ENCODE assay signal across 14 cellular contexts in genomic region chr17:75889454-75889853, GRCh38. TPM values are rescaled to one million over a fixed set of nuclear protein-coding genes. Genes with fewer than 3 reads are reported as not detected.
DNase-seq lines count a peak whose midpoint lies in the region; ATAC-seq, FAIRE-seq and TF ChIP-seq lines count a peak whose summit lies in the region.
"Had no signal": no experiment of that assay in that cellular context is flagged by ENCODE, and none has a peak within 500 bp of the region (broad histone marks: within the 10 kb centered on the region; RNA-seq: fewer than 3 reads in every experiment).

No MANE protein-coding gene starts in this region.

- H3K9me3 ChIP-seq in Loucy (ENCODE audit: insufficient read depth, low read depth, low read length) (no peaks in the 10 kb centered on the region), K562 (replicated peaks; ENCODE audit: control insufficient read depth, insufficient read depth, low read depth, low read length) (no peaks in the 10 kb centered on the region)
- H3K9me3 ChIP-seq: SJSA1, thyroid gland had no signal

- CTCF ChIA-PET in K562 (lab: Yijun Ruan, JAX; ENCODE audit: low intra/inter-chr PET ratio) = no interaction called here

- 76% methylated on average over 6 of the region's 6 CpGs for WGBS in K562 (ENCODE audit: insufficient coverage, low coverage, missing lambda C conversion rate)

- H3K9ac ChIP-seq in Loucy (ENCODE audit: low read depth, low read length, poor library complexity, severe bottlenecking) (no peak overlapping the region), K562 (ENCODE audit: insufficient read depth in 1 of 2, low read depth in 2 of 2, low read length in 2 of 2) (peak overlapping the region in 1 of 2 experiments; percentile 73; a peak in 1 of 4 replicates)

- H3K36me3 ChIP-seq in Loucy (ENCODE audit: insufficient read depth, low read length) (no peaks in the 10 kb centered on the region), K562 (ENCODE audit: control insufficient read depth, insufficient read depth, low read length) (peaks cover 30% of the 10 kb centered on the region; the same call in 1 of the 3 replicates)

- TSS peak; percentile 45 for BruUV-seq in K562 (replicated peaks; lab: Mats Ljungman, UMichigan)

- DNase-seq in ELR (ENCODE audit: low read depth) (peak; percentile 37), K562 (ENCODE audit: extremely low read depth in 1 of 4, low spot score in 3 of 4) (peak in 2 of 4 experiments; percentile 49 to 59), NCI-H2171 treated with DMSO at 0.1 percent for 48 hours (lab: John Stamatoyannopoulos, UW) (no peak), mucosa of gallbladder (ENCODE audit: low spot score) (no peak), anterior cingulate cortex (lab: John Stamatoyannopoulos, UW) (no peak)
- DNase-seq: foreskin melanocyte; GOT3; NCI-H1105; NK-92 treated with Interleukin-12 subunit alpha and Interleukin-12 subunit beta, amount 100 ng/mL, for 24 hours; thyroid gland had no signal

- peaks cover 10% of the 10 kb centered on the region; the same call in 1 of the 2 replicates for H3K79me2 ChIP-seq in Loucy (ENCODE audit: insufficient read depth, low read length)
- peaks cover 8% of the 10 kb centered on the region for H3K79me2 ChIP-seq in K562 (ENCODE audit: control insufficient read depth, insufficient read depth, low read length)

- intact Hi-C loops in K562 (cut with micrococcal nuclease) = no loop called here

- no peaks in the 10 kb centered on the region for H3K27me3 ChIP-seq in Loucy (ENCODE audit: insufficient read depth, low read length, poor library complexity, severe bottlenecking)
- no peaks in the 10 kb centered on the region for H3K27me3 ChIP-seq in K562 (ENCODE audit: control insufficient read depth in 2 of 2, insufficient read depth in 2 of 2, low read length in 2 of 2)
- H3K27me3 ChIP-seq: SJSA1, thyroid gland had no signal

- H3K4me3 ChIP-seq in Loucy (ENCODE audit: low read length, poor library complexity, severe bottlenecking) (no peak overlapping the region), K562 (no peak overlapping the region)
- H3K4me3 ChIP-seq: lung, SJSA1, thyroid gland had no signal

- no peaks in the 10 kb centered on the region for H3K9me1 ChIP-seq in K562 (ENCODE audit: control insufficient read depth, insufficient read depth, low read length)

- H4K20me1 ChIP-seq in Loucy (ENCODE audit: insufficient read depth, low read length, poor library complexity, severe bottlenecking) (no peaks in the 10 kb centered on the region), K562 (replicated peaks; ENCODE audit: control insufficient read depth, insufficient read depth, low read length) (no peaks in the 10 kb centered on the region)

- H3F3A ChIP-seq in Loucy (ENCODE audit: low read depth) = no peaks in the 10 kb centered on the region

- peak; percentile 30; the same call in 2 of the 3 replicates for ATAC-seq in K562

- H3K4me1 ChIP-seq in Loucy (ENCODE audit: insufficient read depth, low read length, poor library complexity, severe bottlenecking) (peaks cover 9% of the 10 kb centered on the region), K562 (replicated peaks in 1 of 2; ENCODE audit: control insufficient read depth in 2 of 2, insufficient read depth in 2 of 2, low read length in 2 of 2) (peaks cover 3 to 52% of the 10 kb centered on the region in 2 experiments; a peak in 4 of 5 replicates)

- no peak overlapping the region for H3K4me2 ChIP-seq in Loucy (ENCODE audit: low read depth, low read length, poor library complexity, severe bottlenecking)
- H3K4me2 ChIP-seq in K562 (ENCODE audit: insufficient read depth, low read length) = no peak overlapping the region

- peak; percentile 60 for FAIRE-seq in K562 (lab: Jason Lieb, UNC)
- FAIRE-seq: TTC549 had no signal

- TF ChIP-seq RAD21 in K562 (CRISPR knock-in tag; conservative IDR thresholded peaks at IDR 0.05 in 1 of 2, IDR thresholded peaks at IDR 0.05 in 1 of 2) = peak in 1 of 2 experiments; percentile 34; a peak in 2 of 4 replicates

- TF ChIP-seq POLR2A in K562 (conservative IDR thresholded peaks at IDR 0.05) = no peak

- H3K9me2 ChIP-seq in Loucy (replicated peaks; ENCODE audit: low read depth, low read length) = no peaks in the 10 kb centered on the region

- no peak for TF ChIP-seq EP300 in K562 (IDR thresholded peaks at IDR 0.05; ENCODE audit: low read length)

- POLR2A ChIA-PET in K562 (lab: Yijun Ruan, JAX) = interaction anchor here (0.5 to 15.9 kb wide), 4 partner anchors 10 to 176 kb away, joined by 3 to 169 read pairs (median 6); partner anchors contain the start of gene TRIM47

- TF ChIP-seq CTCF in Loucy (conservative IDR thresholded peaks at IDR 0.05; ENCODE audit: low read length) = peak; percentile 43; the same call in 1 of the 2 replicates
- peak in 2 of 3 experiments; percentile 32; a peak in 3 of 6 replicates for TF ChIP-seq CTCF in K562 (IDR thresholded peaks at IDR 0.05 in 2 of 3, conservative IDR thresholded peaks at IDR 0.05 in 1 of 3; ENCODE audit: insufficient read depth in 2 of 3, low read depth in 1 of 3, low read length in 3 of 3)

- H2AFZ ChIP-seq in Loucy (ENCODE audit: low read length) (no peak overlapping the region), K562 (ENCODE audit: low read depth, low read length) (no peak overlapping the region)

- H3K27ac ChIP-seq in K562 (ENCODE audit: extremely low read depth, low read depth, low read length) = no peak overlapping the region
- H3K27ac ChIP-seq: SJSA1, thyroid gland had no signal

- in situ Hi-C loops in K562 (cut with MboI) = no loop called here

RNA-seq across cellular contexts. Expression of gene TRIM65, which starts 7.3 kb away (rescaled TPM):
- total RNA-seq in K562 (2011; cell fraction: chromatin; rRNA removed; ENCODE audit: low replicate concordance) = 19.3 and 28.3 TPM in 2 replicates
- total RNA-seq in K562 (2011; cell fraction: nucleolus; rRNA removed) = 19.3 and 26.6 TPM in 2 replicates
- total RNA-seq in K562 (2011; cell fraction: nucleoplasm; rRNA removed) = 25.9 and 39.3 TPM in 2 replicates
- total RNA-seq in K562 (2014; rRNA removed) = 34.3 and 47.5 TPM in 2 replicates
- total RNA-seq in K562 (2014; rRNA removed; fragmentation: Illumina TruSeq; extraction: Trizol) = 16.2 and 20.0 TPM in 2 replicates
- total RNA-seq in K562 (2015; rRNA removed; fragmentation: Illumina TruSeq; extraction: Trizol) = 26.6 and 28.2 TPM in 2 replicates
- total RNA-seq in K562 (2021) = 45.5 and 45.7 TPM in 2 replicates
- polyA plus RNA-seq in K562 (2011; rRNA removed) = 19.5 and 22.1 TPM in 2 replicates
- 25.9 and 37.2 TPM in 2 replicates for polyA plus RNA-seq in K562 (2011; cell fraction: cytosol; rRNA removed)
- 20.7 and 27.8 TPM in 2 replicates for polyA plus RNA-seq in K562 (2011; cell fraction: nucleus; rRNA removed)
- 26.3 and 33.8 TPM in 2 replicates for polyA plus RNA-seq in K562 (2012)
- polyA plus RNA-seq in K562 (2014; fragmentation: Illumina TruSeq; extraction: Trizol) = 22.9 and 26.1 TPM in 2 replicates
- polyA plus RNA-seq in K562 (2014; fragmentation: Nextera tagmentation; extraction: Ambion mirVana) = 1 to 10 TPM; 2.8 to 5.8 TPM
- polyA plus RNA-seq in K562 (2014; rRNA removed) = 33.7 and 34.1 TPM in 2 replicates
- polyA minus RNA-seq in K562 (2011; rRNA and poly(A)+ RNA removed) = 6.3 and 7.0 TPM in 2 replicates
- 14.6 and 24.0 TPM in 2 replicates for polyA minus RNA-seq in K562 (2011; cell fraction: cytosol; rRNA and poly(A)+ RNA removed)
- 6.7 and 8.7 TPM in 2 replicates for polyA minus RNA-seq in K562 (2011; cell fraction: nucleus; rRNA and poly(A)+ RNA removed)
- 24.0 TPM for total RNA-seq in mucosa of gallbladder

RNA-seq across cellular contexts. Expression of gene TRIM47, which starts 11.1 kb away (rescaled TPM):
- total RNA-seq in K562 (2011; cell fraction: chromatin; rRNA removed; ENCODE audit: low replicate concordance) = 3.4 and 21.0 TPM in 2 replicates
- total RNA-seq in K562 (2011; cell fraction: nucleolus; rRNA removed) = 13.6 and 18.0 TPM in 2 replicates
- total RNA-seq in K562 (2011; cell fraction: nucleoplasm; rRNA removed) = 5.5 and 10.1 TPM in 2 replicates
- total RNA-seq in K562 (2014; rRNA removed) (4.0 and 4.6 TPM in 2 replicates), K562 (2014; rRNA removed; fragmentation: Illumina TruSeq; extraction: Trizol) (1.0 and 1.1 TPM in 2 replicates), K562 (2015; rRNA removed; fragmentation: Illumina TruSeq; extraction: Trizol) (3.9 and 4.3 TPM in 2 replicates), K562 (2021) (5.8 and 6.1 TPM in 2 replicates), mucosa of gallbladder (68.2 TPM)
- polyA plus RNA-seq in K562 (2011; rRNA removed) (3.2 and 5.6 TPM in 2 replicates), K562 (2014; fragmentation: Illumina TruSeq; extraction: Trizol) (1.9 and 3.4 TPM in 2 replicates), K562 (2014; fragmentation: Nextera tagmentation; extraction: Ambion mirVana) (under 1 TPM; 0.56 to 0.63 TPM), K562 (2014; rRNA removed) (3.7 and 5.5 TPM in 2 replicates)
- polyA plus RNA-seq in K562 (2011; cell fraction: cytosol; rRNA removed) = 5.1 and 9.1 TPM in 2 replicates
- 15.5 and 18.6 TPM in 2 replicates for polyA plus RNA-seq in K562 (2011; cell fraction: nucleus; rRNA removed)
- 4.2 and 6.8 TPM in 2 replicates for polyA plus RNA-seq in K562 (2012)
- 1.9 and 2.6 TPM in 2 replicates for polyA minus RNA-seq in K562 (2011; rRNA and poly(A)+ RNA removed)
- polyA minus RNA-seq in K562 (2011; cell fraction: cytosol; rRNA and poly(A)+ RNA removed) = 4.6 and 5.6 TPM in 2 replicates
- polyA minus RNA-seq in K562 (2011; cell fraction: nucleus; rRNA and poly(A)+ RNA removed) = 8.6 and 9.2 TPM in 2 replicates

RNA-seq across cellular contexts. Expression of gene MRPL38, which starts 15.2 kb away (rescaled TPM):
- 88.0 and 309 TPM in 2 replicates for total RNA-seq in K562 (2011; cell fraction: chromatin; rRNA removed; ENCODE audit: low replicate concordance)
- 283 and 294 TPM in 2 replicates for total RNA-seq in K562 (2011; cell fraction: nucleolus; rRNA removed)
- 137 and 171 TPM in 2 replicates for total RNA-seq in K562 (2011; cell fraction: nucleoplasm; rRNA removed)
- total RNA-seq in K562 (2014; rRNA removed) (48.5 and 75.0 TPM in 2 replicates), K562 (2014; rRNA removed; fragmentation: Illumina TruSeq; extraction: Trizol) (27.8 and 35.4 TPM in 2 replicates), K562 (2015; rRNA removed; fragmentation: Illumina TruSeq; extraction: Trizol) (72.6 and 73.6 TPM in 2 replicates), K562 (2021) (154 and 155 TPM in 2 replicates), mucosa of gallbladder (107 TPM)
- polyA plus RNA-seq in K562 (2011; rRNA removed) (43.6 and 104 TPM in 2 replicates), K562 (2014; fragmentation: Illumina TruSeq; extraction: Trizol) (63.6 and 69.3 TPM in 2 replicates), K562 (2014; fragmentation: Nextera tagmentation; extraction: Ambion mirVana) (10 to 100 TPM in 1 of 2 experiments, 1 to 10 TPM in 1; 4.5 to 13.6 TPM), K562 (2014; rRNA removed) (74.0 and 77.0 TPM in 2 replicates)
- polyA plus RNA-seq in K562 (2011; cell fraction: cytosol; rRNA removed) = 59.5 and 89.1 TPM in 2 replicates
- polyA plus RNA-seq in K562 (2011; cell fraction: nucleus; rRNA removed) = 334 and 446 TPM in 2 replicates
- polyA plus RNA-seq in K562 (2012) = 66.7 and 93.4 TPM in 2 replicates
- 14.0 and 20.7 TPM in 2 replicates for polyA minus RNA-seq in K562 (2011; rRNA and poly(A)+ RNA removed)
- 44.3 and 58.0 TPM in 2 replicates for polyA minus RNA-seq in K562 (2011; cell fraction: cytosol; rRNA and poly(A)+ RNA removed)
- 68.3 and 81.8 TPM in 2 replicates for polyA minus RNA-seq in K562 (2011; cell fraction: nucleus; rRNA and poly(A)+ RNA removed)

RNA-seq across cellular contexts. Expression of gene WBP2, which starts 34.3 kb away (rescaled TPM):
- total RNA-seq in K562 (2011; cell fraction: chromatin; rRNA removed; ENCODE audit: low replicate concordance) = 86.2 and 163 TPM in 2 replicates
- 82.5 and 95.5 TPM in 2 replicates for total RNA-seq in K562 (2011; cell fraction: nucleolus; rRNA removed)
- total RNA-seq in K562 (2011; cell fraction: nucleoplasm; rRNA removed) = 79.1 and 87.2 TPM in 2 replicates
- total RNA-seq in K562 (2014; rRNA removed) (25.2 and 35.8 TPM in 2 replicates), K562 (2014; rRNA removed; fragmentation: Illumina TruSeq; extraction: Trizol) (18.1 and 22.9 TPM in 2 replicates), K562 (2015; rRNA removed; fragmentation: Illumina TruSeq; extraction: Trizol) (13.8 and 16.2 TPM in 2 replicates), K562 (2021) (63.5 and 74.3 TPM in 2 replicates), mucosa of gallbladder (160 TPM)
- polyA plus RNA-seq in K562 (2011; rRNA removed) (20.0 and 81.3 TPM in 2 replicates), K562 (2014; fragmentation: Illumina TruSeq; extraction: Trizol) (68.6 and 96.0 TPM in 2 replicates), K562 (2014; fragmentation: Nextera tagmentation; extraction: Ambion mirVana) (1 to 10 TPM; 2.2 to 3.7 TPM), K562 (2014; rRNA removed) (30.9 and 33.1 TPM in 2 replicates)
- polyA plus RNA-seq in K562 (2011; cell fraction: cytosol; rRNA removed) = 25.6 and 40.9 TPM in 2 replicates
- 60.4 and 70.3 TPM in 2 replicates for polyA plus RNA-seq in K562 (2011; cell fraction: nucleus; rRNA removed)
- polyA plus RNA-seq in K562 (2012) = 83.9 and 158 TPM in 2 replicates
- 25.4 and 47.1 TPM in 2 replicates for polyA minus RNA-seq in K562 (2011; rRNA and poly(A)+ RNA removed)
- 45.1 and 49.2 TPM in 2 replicates for polyA minus RNA-seq in K562 (2011; cell fraction: cytosol; rRNA and poly(A)+ RNA removed)
- 30.4 and 43.1 TPM in 2 replicates for polyA minus RNA-seq in K562 (2011; cell fraction: nucleus; rRNA and poly(A)+ RNA removed)

RNA-seq across cellular contexts. Expression of gene UNC13D, which starts 45.2 kb away (rescaled TPM):
- total RNA-seq in K562 (2011; cell fraction: chromatin; rRNA removed; ENCODE audit: low replicate concordance) = 235 and 813 TPM in 2 replicates
- total RNA-seq in K562 (2011; cell fraction: nucleolus; rRNA removed) = 592 and 605 TPM in 2 replicates
- total RNA-seq in K562 (2011; cell fraction: nucleoplasm; rRNA removed) = 287 and 294 TPM in 2 replicates
- 150 and 207 TPM in 2 replicates for total RNA-seq in K562 (2014; rRNA removed)
- 22.9 and 31.6 TPM in 2 replicates for total RNA-seq in K562 (2014; rRNA removed; fragmentation: Illumina TruSeq; extraction: Trizol)
- total RNA-seq in K562 (2015; rRNA removed; fragmentation: Illumina TruSeq; extraction: Trizol) = 74.2 and 74.8 TPM in 2 replicates
- 222 and 244 TPM in 2 replicates for total RNA-seq in K562 (2021)
- polyA plus RNA-seq in K562 (2011; rRNA removed) = 69.2 and 129 TPM in 2 replicates
- 51.7 and 114 TPM in 2 replicates for polyA plus RNA-seq in K562 (2011; cell fraction: cytosol; rRNA removed)
- polyA plus RNA-seq in K562 (2011; cell fraction: nucleus; rRNA removed) = 454 and 648 TPM in 2 replicates
- polyA plus RNA-seq in K562 (2012) = 163 and 235 TPM in 2 replicates
- 66.9 and 108 TPM in 2 replicates for polyA plus RNA-seq in K562 (2014; fragmentation: Illumina TruSeq; extraction: Trizol)
- polyA plus RNA-seq in K562 (2014; fragmentation: Nextera tagmentation; extraction: Ambion mirVana) = 1 to 10 TPM in 1 of 2 experiments, under 1 TPM in 1; 0.86 to 1.9 TPM
- 147 and 160 TPM in 2 replicates for polyA plus RNA-seq in K562 (2014; rRNA removed)
- polyA minus RNA-seq in K562 (2011; rRNA and poly(A)+ RNA removed) = 34.9 and 44.0 TPM in 2 replicates
- 92.5 and 106 TPM in 2 replicates for polyA minus RNA-seq in K562 (2011; cell fraction: cytosol; rRNA and poly(A)+ RNA removed)
- polyA minus RNA-seq in K562 (2011; cell fraction: nucleus; rRNA and poly(A)+ RNA removed) = 163 and 184 TPM in 2 replicates
- total RNA-seq in mucosa of gallbladder = 26.4 TPM
- total RNA-seq: SJSA1 had no signal
